ENCODE assay signal across 33 cellular contexts in genomic region chr2:16765356-16765755, GRCh38.
"Had no signal": no experiment of that assay in that cellular context is flagged by ENCODE, and none has a peak within 500 bp of the region (broad histone marks: within the 10 kb centered on the region; RNA-seq: fewer than 3 reads in every experiment).

No MANE protein-coding gene starts in this region.

- H3K36me3 ChIP-seq: adrenal gland, gastrocnemius medialis, heart left ventricle, WERI-Rb-1 had no signal

- H3K27me3 ChIP-seq: adrenal gland, gastrocnemius medialis had no signal

- H3K4me1 ChIP-seq: gastrocnemius medialis had no signal

- DNase-seq: activated B cell treated with CpG ODN at 0.5 μM for 24 hours; activated CD4-positive, alpha-beta T cell treated with anti-CD3 and anti-CD28 coated beads for 48 hours; activated CD4-positive, alpha-beta T cell treated with anti-CD3 and anti-CD28 coated beads, Interleukin-2, amount 50 U/mL, for 1 hour; activated CD4-positive, alpha-beta T cell treated with anti-CD3 and anti-CD28 coated beads, Interleukin-2, amount 50 U/mL, for 48 hours; activated CD8-positive, alpha-beta memory T cell treated with anti-CD3 and anti-CD28 coated beads for 24 hours; activated CD8-positive, alpha-beta T cell treated with anti-CD3 and anti-CD28 coated beads for 36 hours; activated effector memory CD4-positive, alpha-beta T cell treated with anti-CD3 and anti-CD28 coated beads, Interleukin-2, amount 50 U/mL, for 16 hours; activated naive CD4-positive, alpha-beta T cell treated with anti-CD3 and anti-CD28 coated beads for 36 hours; activated naive CD8-positive, alpha-beta T cell treated with anti-CD3 and anti-CD28 coated beads for 36 hours; activated naive CD8-positive, alpha-beta T cell treated with anti-CD3 and anti-CD28 coated beads, Interleukin-2, amount 50 U/mL, for 24 hours; activated T-cell treated with anti-CD3 and anti-CD28 coated beads, Interleukin-2, amount 50 U/mL, for 4 hours; adrenal gland; amygdala; aorta; caudate nucleus; cortex of kidney; dermis blood vessel endothelial cell; effector CD4-positive, alpha-beta T cell; effector memory CD8-positive, alpha-beta T cell; foreskin fibroblast; gastrocnemius medialis; glutamatergic neuron; heart left ventricle; T-helper 1 cell; T-helper 17 cell; T1000; WERI-Rb-1 had no signal

- H3K9me3 ChIP-seq: adrenal gland, gastrocnemius medialis had no signal

- ATAC-seq: activated CD4-positive, CD25-positive, alpha-beta regulatory T cell treated with anti-CD3 and anti-CD28 coated beads, Interleukin-2, amount 50 U/mL, for 24 hours; activated CD8-positive, alpha-beta T cell treated with anti-CD3 and anti-CD28 coated beads for 36 hours; activated naive CD8-positive, alpha-beta T cell treated with anti-CD3 and anti-CD28 coated beads, Interleukin-2, amount 50 U/mL, for 24 hours; activated T-cell treated with anti-CD3 and anti-CD28 coated beads, Interleukin-2, amount 50 U/mL, for 4 hours; activated T-helper 17 cell treated with anti-CD3 and anti-CD28 coated beads, Interleukin-2, amount 50 U/mL, for 72 hours; effector memory CD8-positive, alpha-beta T cell; esophagus mucosa; gastrocnemius medialis; T-helper 17 cell had no signal

- H3K27ac ChIP-seq: adrenal gland, gastrocnemius medialis, heart left ventricle, WERI-Rb-1 had no signal

- H3K4me3 ChIP-seq: adrenal gland, gastrocnemius medialis, heart left ventricle had no signal

- FAIRE-seq: colon, endometrium, endothelial cell of umbilical vein had no signal
